8 cellular contexts compared by ENCODE assay signal in genomic region chr10:38402442-38403346, GRCh38.
DNase-seq lines count a peak whose midpoint lies in the region; ATAC-seq and TF ChIP-seq lines count a peak whose summit lies in the region.
"Not testable (repeated sequence)": the region's sequence is repeated elsewhere in the genome, so short reads cannot be mapped to it uniquely, and the experiment has no call there.

No MANE protein-coding gene starts in this region.

- peaks cover 17% of the 10 kb centered on the region for H3K4me1 ChIP-seq in DND-41 (ENCODE audit: insufficient read depth, low read length)
- H3K4me1 ChIP-seq in PC-3 (ENCODE audit: insufficient read depth, low read length); esophagus (ENCODE audit: control insufficient read depth in 2 of 2, insufficient read depth in 2 of 2, low read length in 1 of 2): not testable (repeated sequence)

- H3K4me1 Mint-ChIP-seq in IgD-negative memory B cell (peaks cover 0 to 11% (median 3%) of the 10 kb centered on the region in 3 donors), naive B cell (peaks cover 3 to 11% (median 6%) of the 10 kb centered on the region in 3 donors)
- H3K4me1 Mint-ChIP-seq in activated T-cell treated with anti-CD3 and anti-CD28 coated beads, Interleukin-2, amount 50 U/mL, for 24 hours (ENCODE audit: low read depth); stimulated activated effector memory CD8-positive, alpha-beta T cell treated with anti-CD3 and anti-CD28 coated beads, Interleukin-12 subunit alpha, Interleukin-12 subunit beta, amount 100 ng/mL, for 72 hours: not testable (repeated sequence)

- intact Hi-C loops in PC-3 (cut with micrococcal nuclease) = not testable (repeated sequence)

- H3K9ac ChIP-seq in DND-41 (ENCODE audit: low read depth, low read length) (peak overlapping the region; percentile 97), PC-3 (ENCODE audit: low read length) (peak overlapping the region; percentile 85)

- H3K27ac ChIP-seq in DND-41 (ENCODE audit: low read length) (peak overlapping the region; percentile 91), PC-3 (ENCODE audit: low read length) (peak overlapping the region; percentile 75), esophagus (ENCODE audit: low read depth in 2 of 2, low read length in 1 of 2) (peak overlapping the region; percentile 99 to 100)

- TF ChIP-seq CTCF in DND-41 (IDR thresholded peaks at IDR 0.05; ENCODE audit: borderline replicate concordance, extremely low read depth, low read length, poor library complexity, severe bottlenecking); PC-3 (conservative IDR thresholded peaks at IDR 0.05; ENCODE audit: low read depth, low read length): not testable (repeated sequence)

- H3K4me2 ChIP-seq in DND-41 (ENCODE audit: insufficient read depth, low read length) (peak overlapping the region; percentile 77), PC-3 (ENCODE audit: low read length) (peak overlapping the region; percentile 94)

- H3K27me3 ChIP-seq in DND-41 (ENCODE audit: insufficient read depth, low read length, poor library complexity); PC-3 (ENCODE audit: low read length); esophagus (ENCODE audit: control insufficient read depth in 1 of 2, insufficient read depth in 2 of 2, low read length in 2 of 2): not testable (repeated sequence)

- peak overlapping the region; percentile 96 for H3K4me3 ChIP-seq in DND-41 (ENCODE audit: low read depth in 1 of 2, low read length in 2 of 2)
- peak overlapping the region; percentile 86 for H3K4me3 ChIP-seq in PC-3 (ENCODE audit: low read length)
- H3K4me3 ChIP-seq in esophagus (ENCODE audit: low read depth in 1 of 2, low read length in 2 of 2) = peak overlapping the region; percentile 62 to 78

- ATAC-seq in DND-41 (ENCODE audit: insufficient read depth, low read depth) = peak; percentile 95
- ATAC-seq in GM21723 (IDR thresholded peaks at IDR 0.05; ENCODE audit: unreplicated experiment) = peak; percentile 99
- peak; percentile 97 for ATAC-seq in PC-3
- peak; percentile 93 to 95 for ATAC-seq in naive B cell (ENCODE audit: low read depth in 2 of 2)
- peak; percentile 99 for ATAC-seq in stimulated activated effector memory CD8-positive, alpha-beta T cell treated with anti-CD3 and anti-CD28 coated beads, Interleukin-12 subunit alpha, Interleukin-12 subunit beta, amount 100 ng/mL, for 72 hours

- H4K20me1 ChIP-seq in DND-41 (ENCODE audit: insufficient read depth, low read length); PC-3 (ENCODE audit: low read length): not testable (repeated sequence)

- H3K27ac Mint-ChIP-seq in IgD-negative memory B cell = peak overlapping the region; percentile 96 to 99 (median 98)
- peak overlapping the region; percentile 97 for H3K27ac Mint-ChIP-seq in activated T-cell treated with anti-CD3 and anti-CD28 coated beads, Interleukin-2, amount 50 U/mL, for 24 hours
- peak overlapping the region; percentile 93 to 99 (median 98) for H3K27ac Mint-ChIP-seq in naive B cell
- peak overlapping the region; percentile 99 for H3K27ac Mint-ChIP-seq in stimulated activated effector memory CD8-positive, alpha-beta T cell treated with anti-CD3 and anti-CD28 coated beads, Interleukin-12 subunit alpha, Interleukin-12 subunit beta, amount 100 ng/mL, for 72 hours

- not testable (repeated sequence) for H3K9me2 ChIP-seq in PC-3 (replicated peaks; ENCODE audit: low read length)

- not testable (repeated sequence) for H3F3A ChIP-seq in PC-3 (ENCODE audit: low read length, unreplicated experiment)

- H3K4me3 Mint-ChIP-seq in IgD-negative memory B cell = peak overlapping the region; percentile 88 to 99 (median 96)
- peak overlapping the region; percentile 90 for H3K4me3 Mint-ChIP-seq in activated T-cell treated with anti-CD3 and anti-CD28 coated beads, Interleukin-2, amount 50 U/mL, for 24 hours
- peak overlapping the region; percentile 88 to 96 (median 92) for H3K4me3 Mint-ChIP-seq in naive B cell
- H3K4me3 Mint-ChIP-seq in stimulated activated effector memory CD8-positive, alpha-beta T cell treated with anti-CD3 and anti-CD28 coated beads, Interleukin-12 subunit alpha, Interleukin-12 subunit beta, amount 100 ng/mL, for 72 hours = peak overlapping the region; percentile 92

- TSS peak; percentile 70 for BruUV-seq in PC-3 (replicated peaks; lab: Mats Ljungman, UMichigan)

- not testable (repeated sequence) for H3K36me3 ChIP-seq in DND-41 (ENCODE audit: insufficient read depth, low read length); PC-3 (ENCODE audit: low read depth, low read length); esophagus (ENCODE audit: control insufficient read depth in 2 of 2, insufficient read depth in 2 of 2, low read length in 1 of 2)

- CTCF ChIA-PET in PC-3 (lab: Charles Lee) = not testable (repeated sequence)

- peak; percentile 94 for DNase-seq in DND-41
- peak; percentile 96 for DNase-seq in PC-3
- peak; percentile 91 for DNase-seq in activated T-cell treated with anti-CD3 and anti-CD28 coated beads, Interleukin-2, amount 50 U/mL, for 24 hours
- DNase-seq in naive B cell = peak; percentile 91
- peak; percentile 78 to 92 for DNase-seq in stimulated activated effector memory CD8-positive, alpha-beta T cell treated with anti-CD3 and anti-CD28 coated beads, Interleukin-12 subunit alpha, Interleukin-12 subunit beta, amount 100 ng/mL, for 72 hours (ENCODE audit: low spot score in 2 of 2)

- H2AFZ ChIP-seq in DND-41 (ENCODE audit: low read depth, low read length) (peak overlapping the region; percentile 89), PC-3 (ENCODE audit: low read length) (peak overlapping the region; percentile 98)

- not testable (repeated sequence) for H3K9me3 Mint-ChIP-seq in IgD-negative memory B cell; activated T-cell treated with anti-CD3 and anti-CD28 coated beads, Interleukin-2, amount 50 U/mL, for 24 hours; naive B cell; stimulated activated effector memory CD8-positive, alpha-beta T cell treated with anti-CD3 and anti-CD28 coated beads, Interleukin-12 subunit alpha, Interleukin-12 subunit beta, amount 100 ng/mL, for 72 hours

- H3K36me3 Mint-ChIP-seq in IgD-negative memory B cell; naive B cell; stimulated activated effector memory CD8-positive, alpha-beta T cell treated with anti-CD3 and anti-CD28 coated beads, Interleukin-12 subunit alpha, Interleukin-12 subunit beta, amount 100 ng/mL, for 72 hours: not testable (repeated sequence)
- H3K36me3 Mint-ChIP-seq in activated T-cell treated with anti-CD3 and anti-CD28 coated beads, Interleukin-2, amount 50 U/mL, for 24 hours (ENCODE audit: low read depth) = peaks cover 10% of the 10 kb centered on the region

- POLR2A ChIA-PET in PC-3 (lab: Charles Lee; ENCODE audit: unreplicated experiment) = interaction anchor here (0.6 kb wide), 1 partner anchor 105 kb away, joined by 3 read pairs; no protein-coding TSS in a partner anchor

- H3K9me3 ChIP-seq in DND-41 (ENCODE audit: insufficient read depth, low read length, severe bottlenecking); PC-3 (ENCODE audit: low read length); esophagus (ENCODE audit: control insufficient read depth in 2 of 2, insufficient read depth in 1 of 2, low read depth in 1 of 2, low read length in 1 of 2): not testable (repeated sequence)

- not testable (repeated sequence) for H3K79me2 ChIP-seq in DND-41 (ENCODE audit: insufficient read depth, low read length); PC-3 (ENCODE audit: low read length)

- 1 to 2% methylated on average over 73 to 110 of the region's 110 CpGs for WGBS in esophagus, 2 donors

- not testable (repeated sequence) for H3K27me3 Mint-ChIP-seq in IgD-negative memory B cell; activated T-cell treated with anti-CD3 and anti-CD28 coated beads, Interleukin-2, amount 50 U/mL, for 24 hours; naive B cell

Comparison
In these comparisons a context has a peak if more than half of its experiments do, and no peak if none do; other contexts are left out.
1. Peak in every context shown above with its lines: DNase-seq, ATAC-seq, H3K4me3 ChIP-seq and H3K27ac ChIP-seq.